ENCODE assay signal across 8 cellular contexts in genomic region chr1:235329139-235329808, GRCh38. TPM values are rescaled to one million over a fixed set of nuclear protein-coding genes. Genes with fewer than 3 reads are reported as not detected.
A peak's percentile ranks its signal among the peaks of the same experiment; 100 is the strongest.
DNase-seq lines count a peak whose midpoint lies in the region; ATAC-seq, FAIRE-seq and TF ChIP-seq lines count a peak whose summit lies in the region.

No MANE protein-coding gene starts in this region.

- no peaks in the 10 kb centered on the region for H4K20me1 ChIP-seq in GM12878 (ENCODE audit: control insufficient read depth, insufficient read depth)

- H3K9me3 ChIP-seq in A549: no peaks in the 10 kb centered on the region
- no peaks in the 10 kb centered on the region for H3K9me3 ChIP-seq in SJCRH30 (replicated peaks)
- H3K9me3 ChIP-seq in GM12878 (replicated peaks; ENCODE audit: control insufficient read depth, insufficient read depth, low read length): no peaks in the 10 kb centered on the region; the same call in 2 of the 3 replicates

- in situ Hi-C loops in GM13977 (cut with MboI; ENCODE audit: low pct_unique_long_range_greater_than_20kb, low sequenced_read_pairs, unreplicated experiment) (no loop called here), GM12878 (cut with MboI) (no loop called here)

- H3K4me3 ChIP-seq in A549: peak overlapping the region; percentile 65
- peak overlapping the region; percentile 85 for H3K4me3 ChIP-seq in SJCRH30
- peak overlapping the region; percentile 92 for H3K4me3 ChIP-seq in GM12878

- H3K4me2 ChIP-seq in A549 (peak overlapping the region; percentile 91), GM12878 (ENCODE audit: control insufficient read depth, insufficient read depth) (peak overlapping the region; percentile 86)

- H3K27ac ChIP-seq in A549: peak overlapping the region; percentile 88 to 90
- H3K27ac ChIP-seq in SJCRH30: peak overlapping the region; percentile 90
- H3K27ac ChIP-seq in GM12878 (ENCODE audit: control insufficient read depth, insufficient read depth): peak overlapping the region; percentile 93
- peak overlapping the region; percentile 97 for H3K27ac ChIP-seq in layer of hippocampus (ENCODE audit: low read depth, low read length)

- ATAC-seq in A549 (peak; percentile 7 to 14; a peak in 4 of 6 replicates), HG03103 (IDR thresholded peaks at IDR 0.05; ENCODE audit: low read depth, unreplicated experiment) (peak; percentile 17), GM12878 (peak; percentile 49)

- TF ChIP-seq CTCF in A549 (IDR thresholded peaks at IDR 0.05) (0 out of 3 replicates have a peak, but pooled peaks have one; percentile 7), GM13977 (IDR thresholded peaks at IDR 0.05; ENCODE audit: extremely low read depth, insufficient read depth, missing control alignments) (peak; percentile 51), GM12878 (IDR thresholded peaks at IDR 0.05 in 2 of 3, conservative IDR thresholded peaks at IDR 0.05 in 1 of 3; ENCODE audit: control insufficient read depth in 2 of 3, extremely low read depth in 1 of 3, insufficient read depth in 1 of 3, low read depth in 3 of 3, low read length in 3 of 3) (peak in 2 of 3 experiments; percentile 31 to 39; a peak in 4 of 6 replicates)

- TF ChIP-seq RAD21 in A549 (conservative IDR thresholded peaks at IDR 0.05 in 1 of 2, IDR thresholded peaks at IDR 0.05 in 1 of 2): no peak
- TF ChIP-seq RAD21 in GM12878 (IDR thresholded peaks at IDR 0.05; ENCODE audit: insufficient read depth, low read depth, low read length): peak; percentile 53

- no peaks in the 10 kb centered on the region for H3K27me3 ChIP-seq in SJCRH30
- H3K27me3 ChIP-seq in GM12878 (replicated peaks in 1 of 2; ENCODE audit: control insufficient read depth in 2 of 2, insufficient read depth in 2 of 2, low read length in 1 of 2): no peaks in the 10 kb centered on the region
- H3K27me3 ChIP-seq in layer of hippocampus (ENCODE audit: control insufficient read depth, insufficient read depth, low read length): no peaks in the 10 kb centered on the region

- DNase-seq in A549 (ENCODE audit: low read depth in 1 of 2, low spot score in 1 of 2) (peak in 1 of 2 experiments; percentile 50), GM13977 (ENCODE audit: low spot score) (peak; percentile 45), SJCRH30 (peak; percentile 29 to 60), GM12878 (ENCODE audit: low read depth, low spot score) (peak; percentile 52), putamen (ENCODE audit: low spot score) (no peak)
- peak in 2 of 3 experiments; percentile 7 to 36 for DNase-seq in stimulated activated CD4-positive, alpha-beta T cell treated with anti-CD3 and anti-CD28 coated beads, TNF-alpha, amount 100 ng/mL, for 24 hours (ENCODE audit: low read depth in 3 of 3)

- BruUV-seq in GM12878 (replicated peaks; lab: Mats Ljungman, UMichigan): TSS peak; percentile 79

- TF ChIP-seq POLR2A in A549 (IDR thresholded peaks at IDR 0.05; ENCODE audit: low read length): no peak
- TF ChIP-seq POLR2A in GM12878 (IDR thresholded peaks at IDR 0.05; ENCODE audit: low read depth, low read length): no peak

- H3K36me3 ChIP-seq in SJCRH30 (no peaks in the 10 kb centered on the region; the same call in 1 of the 2 replicates), GM12878 (ENCODE audit: control insufficient read depth in 2 of 2, insufficient read depth in 2 of 2, low read length in 1 of 2) (no peaks in the 10 kb centered on the region)

- RAD21 ChIA-PET in GM12878 (lab: Charles Lee; ENCODE audit: unreplicated experiment): interaction anchor here (0.6 to 2.5 kb wide), 6 partner anchors 11 to 87 kb away, joined by 3 to 9 read pairs (median 3); no protein-coding TSS in a partner anchor

- 2% methylated on average over 20 of the region's 20 CpGs for WGBS in A549 (ENCODE audit: missing lambda C conversion rate)
- WGBS in GM12878 (ENCODE audit: insufficient coverage, insufficient replicate concordance, low lambda C conversion rate, missing lambda C conversion rate): under 1% methylated on average over 20 of the region's 20 CpGs

- H2AFZ ChIP-seq in GM12878 (ENCODE audit: control insufficient read depth, low read depth, low read length): peak overlapping the region; percentile 74

- intact Hi-C loops in GM12878 (cut with micrococcal nuclease; ENCODE audit: unreplicated experiment): loop anchor here (2.0 to 5.0 kb wide), 3 partner anchors 76 to 202 kb away; partner anchors contain the start of genes B3GALNT2 and TOMM20

- CTCF ChIA-PET in A549 (lab: Yijun Ruan, JAX) (interaction anchor here (0.6 to 6.7 kb wide), 4 partner anchors 10 to 156 kb away, joined by 3 to 37 read pairs (median 4); no protein-coding TSS in a partner anchor), GM12878 (lab: Yijun Ruan, JAX) (interaction anchor here (0.7 to 3.6 kb wide), 7 partner anchors 11 to 76 kb away, joined by 3 to 23 read pairs (median 6); no protein-coding TSS in a partner anchor)

- H3K79me2 ChIP-seq in GM12878 (ENCODE audit: control insufficient read depth, insufficient read depth, low read length): peaks cover 82% of the 10 kb centered on the region

- POLR2A ChIA-PET in A549 (lab: Yijun Ruan, JAX): interaction anchor here (0.6 to 2.2 kb wide), 9 partner anchors 8 to 168 kb away, joined by 3 to 14 read pairs (median 4); partner anchors contain the start of genes RBM34 and TBCE
- POLR2A ChIA-PET in GM12878 (lab: Charles Lee): interaction anchor here (0.7 to 3.2 kb wide), 7 partner anchors 54 to 168 kb away, joined by 3 to 17 read pairs (median 4); partner anchors contain the start of gene RBM34

- peak overlapping the region; percentile 91 for H3K9ac ChIP-seq in GM12878 (ENCODE audit: control insufficient read depth, insufficient read depth, low read length)

- SMC1A ChIA-PET in GM12878 (lab: Charles Lee; ENCODE audit: uncharacterized antibody, unreplicated experiment): interaction anchor here (0.7 to 4.5 kb wide), 14 partner anchors 11 to 225 kb away, joined by 3 to 38 read pairs (median 4); no protein-coding TSS in a partner anchor

- FAIRE-seq in A549 (lab: Jason Lieb, UNC) (no peak), GM12878 (lab: Jason Lieb, UNC) (no peak)

- H3K4me1 ChIP-seq in A549 (peaks cover 48% of the 10 kb centered on the region), SJCRH30 (peaks cover 5% of the 10 kb centered on the region; the same call in 1 of the 2 replicates), GM12878 (ENCODE audit: control insufficient read depth, insufficient read depth, low read length) (peaks cover 8% of the 10 kb centered on the region; the same call in 1 of the 2 replicates)

- TF ChIP-seq EP300 in A549 (IDR thresholded peaks at IDR 0.05) (no peak), GM12878 (IDR thresholded peaks at IDR 0.05; ENCODE audit: borderline replicate concordance in 1 of 2, control insufficient read depth in 1 of 2, low read depth in 2 of 2, low read length in 2 of 2) (no peak)

RNA-seq across cellular contexts. Expression of gene GGPS1, which starts 0.9 kb away (rescaled TPM):
- 57.7 and 58.5 TPM in 2 replicates for polyA plus RNA-seq in A549 (2011; rRNA removed)
- polyA plus RNA-seq in A549 (2012; cell fraction: cytosol; rRNA removed): 9.7 and 10.7 TPM in 2 replicates
- 2.2 and 4.9 TPM in 2 replicates for polyA plus RNA-seq in A549 (2012; cell fraction: nucleus; rRNA removed)
- 27.3 to 33.4 TPM (median 27.5 TPM) in 3 replicates for polyA plus RNA-seq in A549 (2017; fragmentation: RNase III; extraction: RNeasy Plus Mini Kit Qiagen cat#74134 plus additional on column Dnase treatment)
- 20.1 and 22.4 TPM in 2 replicates for polyA minus RNA-seq in A549 (2011; rRNA and poly(A)+ RNA removed)
- 15.1 and 20.7 TPM in 2 replicates for total RNA-seq in SJCRH30 (2014; rRNA removed; shearing (Covaris generic))
- total RNA-seq in GM12878 (2013; cell fraction: nucleolus; rRNA removed): 8.5 and 8.7 TPM in 2 replicates
- 14.2 and 15.1 TPM in 2 replicates for total RNA-seq in GM12878 (2014; rRNA removed)
- 15.7 TPM in 2 replicates for total RNA-seq in GM12878 (2014; rRNA removed; fragmentation: Illumina TruSeq; extraction: Trizol)
- 19.6 and 21.3 TPM in 2 replicates for total RNA-seq in GM12878 (2021)
- 6.9 TPM for polyA plus RNA-seq in GM12878 (2011; ENCODE audit: low read depth)
- polyA plus RNA-seq in GM12878 (2011; rRNA removed): 33.5 and 48.5 TPM in 2 replicates
- 16.9 and 20.6 TPM in 2 replicates for polyA plus RNA-seq in GM12878 (2011; cell fraction: cytosol; rRNA removed)
- 8.9 and 9.6 TPM in 2 replicates for polyA plus RNA-seq in GM12878 (2011; cell fraction: nucleus; rRNA removed)
- polyA plus RNA-seq in GM12878 (2012): 10.3 and 16.9 TPM in 2 replicates
- 23.3 and 24.7 TPM in 2 replicates for polyA plus RNA-seq in GM12878 (2014; fragmentation: Illumina TruSeq; extraction: Trizol)
- polyA plus RNA-seq in GM12878 (2014; fragmentation: Nextera tagmentation; extraction: Ambion mirVana): 10 to 100 TPM; 28.9 to 36.0 TPM
- polyA plus RNA-seq in GM12878 (2014; rRNA removed): 17.3 and 19.4 TPM in 2 replicates
- 10 to 100 TPM; 25.8 to 29.2 TPM for polyA plus RNA-seq in GM12878 (2016; fragmentation: Nextera tagmentation; extraction: Ambion mirVana)
- polyA minus RNA-seq in GM12878 (2011; rRNA and poly(A)+ RNA removed): 18.0 and 20.7 TPM in 2 replicates
- 8.4 and 11.1 TPM in 2 replicates for polyA minus RNA-seq in GM12878 (2011; cell fraction: cytosol; rRNA and poly(A)+ RNA removed)
- polyA minus RNA-seq in GM12878 (2011; cell fraction: nucleus; rRNA and poly(A)+ RNA removed): 2.7 and 3.1 TPM in 2 replicates

RNA-seq across cellular contexts. Expression of gene ARID4B, which starts 1.3 kb away (rescaled TPM):
- polyA plus RNA-seq in A549 (2011; rRNA removed): 14.9 and 16.0 TPM in 2 replicates
- 3.6 and 3.7 TPM in 2 replicates for polyA plus RNA-seq in A549 (2012; cell fraction: cytosol; rRNA removed)
- 3.0 and 3.6 TPM in 2 replicates for polyA plus RNA-seq in A549 (2012; cell fraction: nucleus; rRNA removed)
- polyA plus RNA-seq in A549 (2017; fragmentation: RNase III; extraction: RNeasy Plus Mini Kit Qiagen cat#74134 plus additional on column Dnase treatment): 13.2 to 14.9 TPM (median 13.7 TPM) in 3 replicates
- 23.6 and 24.6 TPM in 2 replicates for polyA minus RNA-seq in A549 (2011; rRNA and poly(A)+ RNA removed)
- total RNA-seq in SJCRH30 (2014; rRNA removed; shearing (Covaris generic)): 30.3 and 34.6 TPM in 2 replicates
- total RNA-seq in GM12878 (2013; cell fraction: nucleolus; rRNA removed): 205 and 208 TPM in 2 replicates
- 30.8 and 32.3 TPM in 2 replicates for total RNA-seq in GM12878 (2014; rRNA removed)
- 39.1 and 40.7 TPM in 2 replicates for total RNA-seq in GM12878 (2014; rRNA removed; fragmentation: Illumina TruSeq; extraction: Trizol)
- total RNA-seq in GM12878 (2021): 25.2 and 29.9 TPM in 2 replicates
- polyA plus RNA-seq in GM12878 (2011; ENCODE audit: low read depth): 14.4 TPM
- 20.8 and 38.1 TPM in 2 replicates for polyA plus RNA-seq in GM12878 (2011; rRNA removed)
- polyA plus RNA-seq in GM12878 (2011; cell fraction: cytosol; rRNA removed): 6.9 and 7.6 TPM in 2 replicates
- 27.7 and 28.1 TPM in 2 replicates for polyA plus RNA-seq in GM12878 (2011; cell fraction: nucleus; rRNA removed)
- polyA plus RNA-seq in GM12878 (2012): 18.1 and 21.5 TPM in 2 replicates
- 26.1 and 37.4 TPM in 2 replicates for polyA plus RNA-seq in GM12878 (2014; fragmentation: Illumina TruSeq; extraction: Trizol)
- polyA plus RNA-seq in GM12878 (2014; fragmentation: Nextera tagmentation; extraction: Ambion mirVana): 10 to 100 TPM; 13.6 to 19.1 TPM
- polyA plus RNA-seq in GM12878 (2014; rRNA removed): 16.1 and 16.9 TPM in 2 replicates
- polyA plus RNA-seq in GM12878 (2016; fragmentation: Nextera tagmentation; extraction: Ambion mirVana): 10 to 100 TPM; 31.7 to 33.1 TPM
- 30.9 and 49.3 TPM in 2 replicates for polyA minus RNA-seq in GM12878 (2011; rRNA and poly(A)+ RNA removed)
- polyA minus RNA-seq in GM12878 (2011; cell fraction: cytosol; rRNA and poly(A)+ RNA removed): 10.4 and 12.1 TPM in 2 replicates
- polyA minus RNA-seq in GM12878 (2011; cell fraction: nucleus; rRNA and poly(A)+ RNA removed): 34.6 and 72.5 TPM in 2 replicates

RNA-seq across cellular contexts. Expression of gene TBCE, which starts 38.0 kb away (rescaled TPM):
- polyA plus RNA-seq in A549 (2011; rRNA removed) (58.3 and 65.2 TPM in 2 replicates), A549 (2017; fragmentation: RNase III; extraction: RNeasy Plus Mini Kit Qiagen cat#74134 plus additional on column Dnase treatment) (45.1 to 51.5 TPM (median 45.4 TPM) in 3 replicates), GM12878 (2011; rRNA removed) (30.6 and 36.6 TPM in 2 replicates), GM12878 (2014; fragmentation: Illumina TruSeq; extraction: Trizol) (31.0 and 46.5 TPM in 2 replicates), GM12878 (2014; fragmentation: Nextera tagmentation; extraction: Ambion mirVana) (10 to 100 TPM; 22.7 to 27.8 TPM), GM12878 (2014; rRNA removed) (24.2 and 26.3 TPM in 2 replicates), GM12878 (2016; fragmentation: Nextera tagmentation; extraction: Ambion mirVana) (10 to 100 TPM; 39.3 to 48.7 TPM)
- polyA plus RNA-seq in A549 (2012; cell fraction: cytosol; rRNA removed): 20.8 and 21.0 TPM in 2 replicates
- 13.7 and 22.8 TPM in 2 replicates for polyA plus RNA-seq in A549 (2012; cell fraction: nucleus; rRNA removed)
- 18.6 and 23.0 TPM in 2 replicates for polyA minus RNA-seq in A549 (2011; rRNA and poly(A)+ RNA removed)
- total RNA-seq in SJCRH30 (2014; rRNA removed; shearing (Covaris generic)): 36.8 and 38.6 TPM in 2 replicates
- total RNA-seq in GM12878 (2013; cell fraction: nucleolus; rRNA removed): 47.6 and 50.0 TPM in 2 replicates
- total RNA-seq in GM12878 (2014; rRNA removed) (25.3 and 26.1 TPM in 2 replicates), GM12878 (2014; rRNA removed; fragmentation: Illumina TruSeq; extraction: Trizol) (32.7 and 34.0 TPM in 2 replicates), GM12878 (2021) (19.7 and 22.7 TPM in 2 replicates)
- 9.9 TPM for polyA plus RNA-seq in GM12878 (2011; ENCODE audit: low read depth)
- 12.9 and 16.2 TPM in 2 replicates for polyA plus RNA-seq in GM12878 (2011; cell fraction: cytosol; rRNA removed)
- 20.5 and 24.0 TPM in 2 replicates for polyA plus RNA-seq in GM12878 (2011; cell fraction: nucleus; rRNA removed)
- 20.4 and 21.4 TPM in 2 replicates for polyA plus RNA-seq in GM12878 (2012)
- 14.7 and 18.5 TPM in 2 replicates for polyA minus RNA-seq in GM12878 (2011; rRNA and poly(A)+ RNA removed)
- 6.9 and 10.0 TPM in 2 replicates for polyA minus RNA-seq in GM12878 (2011; cell fraction: cytosol; rRNA and poly(A)+ RNA removed)
- polyA minus RNA-seq in GM12878 (2011; cell fraction: nucleus; rRNA and poly(A)+ RNA removed): 10.0 and 21.5 TPM in 2 replicates

Comparison
In these comparisons a context has a peak if more than half of its experiments do, and no peak if none do; other contexts are left out.
1. Of the 24 proteins assayed by ChIP-seq in both GM12878 and A549: peak only in GM12878: RAD21; only in A549: SMC3; in both: CTCF; in neither: 21.